Comparison of ENCODE assay signal across 17 cellular contexts in the genomic region with DNA sequence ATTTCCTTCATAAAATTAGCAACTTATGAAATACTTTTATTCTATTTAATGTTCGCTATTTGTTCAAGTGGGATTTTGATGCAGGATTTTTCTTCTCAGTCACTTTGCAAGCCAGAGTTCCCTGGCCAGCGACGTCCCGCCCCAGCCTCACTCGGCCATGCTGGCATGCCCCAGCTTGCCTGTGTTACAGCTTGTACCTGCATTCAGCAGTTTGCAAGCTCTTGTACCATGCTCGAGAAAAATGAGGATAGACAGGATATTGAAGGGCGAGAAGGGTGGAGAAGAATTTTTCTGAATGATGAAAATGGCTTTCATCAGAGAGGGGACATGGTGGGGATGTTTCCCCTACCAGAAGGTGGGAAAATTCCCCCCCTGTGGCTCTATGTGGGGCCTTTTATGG.
"Had no signal": no experiment of that assay in that cellular context is flagged by ENCODE, and none has a peak within 500 bp of the region (broad histone marks: within the 10 kb centered on the region; RNA-seq: fewer than 3 reads in every experiment).

No MANE protein-coding gene starts in this region.

- H3K27ac ChIP-seq: heart left ventricle, neutrophil, testis, transverse colon had no signal

- H3K27me3 ChIP-seq: heart left ventricle, neutrophil, testis, transverse colon had no signal

- H3K4me1 ChIP-seq: heart left ventricle, testis, transverse colon had no signal

- H3K9me3 ChIP-seq: neutrophil, testis, transverse colon had no signal

- H3K9me3 Mint-ChIP-seq: nephron; stimulated activated naive CD8-positive, alpha-beta T cell treated with anti-CD3 and anti-CD28 coated beads, Interleukin-15, amount 100 ng/mL, for 72 hours had no signal

- H3K36me3 ChIP-seq: heart left ventricle, neutrophil, transverse colon had no signal

- H3K27ac Mint-ChIP-seq: dendritic cell treated with granulocyte-macrophage colony-stimulating factor and Interleukin-4, amounts not matched to agents 40 ng/mL and 50 ng/mL, for 4 days; naive B cell; nephron; stimulated activated naive B cell treated with anti-CD40 and anti-IgM and Interleukin-4, amounts not matched to agents 10 μg/mL and 1 μg/mL and 100 μg/mL, for 72 hours; stimulated activated naive CD8-positive, alpha-beta T cell treated with anti-CD3 and anti-CD28 coated beads, Interleukin-15, amount 100 ng/mL, for 72 hours had no signal

- H3K4me1 Mint-ChIP-seq: naive B cell; nephron; stimulated activated naive B cell treated with anti-CD40 and anti-IgM and Interleukin-4, amounts not matched to agents 10 μg/mL and 1 μg/mL and 100 μg/mL, for 72 hours; stimulated activated naive CD8-positive, alpha-beta T cell treated with anti-CD3 and anti-CD28 coated beads, Interleukin-15, amount 100 ng/mL, for 72 hours had no signal

- H3K4me3 Mint-ChIP-seq: dendritic cell treated with granulocyte-macrophage colony-stimulating factor and Interleukin-4, amounts not matched to agents 40 ng/mL and 50 ng/mL, for 4 days; naive B cell; nephron; stimulated activated naive B cell treated with anti-CD40 and anti-IgM and Interleukin-4, amounts not matched to agents 10 μg/mL and 1 μg/mL and 100 μg/mL, for 72 hours; stimulated activated naive CD8-positive, alpha-beta T cell treated with anti-CD3 and anti-CD28 coated beads, Interleukin-15, amount 100 ng/mL, for 72 hours had no signal

- H3K36me3 Mint-ChIP-seq: naive B cell; stimulated activated naive B cell treated with anti-CD40 and anti-IgM and Interleukin-4, amounts not matched to agents 10 μg/mL and 1 μg/mL and 100 μg/mL, for 72 hours had no signal

- H3K4me3 ChIP-seq: heart left ventricle, lung, testis, transverse colon had no signal

- H3K27me3 Mint-ChIP-seq: dendritic cell treated with granulocyte-macrophage colony-stimulating factor and Interleukin-4, amounts not matched to agents 40 ng/mL and 50 ng/mL, for 4 days; naive B cell; stimulated activated naive B cell treated with anti-CD40 and anti-IgM and Interleukin-4, amounts not matched to agents 10 μg/mL and 1 μg/mL and 100 μg/mL, for 72 hours; stimulated activated naive CD8-positive, alpha-beta T cell treated with anti-CD3 and anti-CD28 coated beads, Interleukin-15, amount 100 ng/mL, for 72 hours had no signal

- DNase-seq: erythroblast; heart left ventricle; hippocampal formation; left colon; left ventricle myocardium superior; mesendoderm; naive B cell; stimulated activated CD4-positive, alpha-beta T cell treated with anti-CD3 and anti-CD28 coated beads, Interleukin-2, amount 100 ng/mL, for 24 hours; stimulated activated CD4-positive, alpha-beta T cell treated with anti-CD3 and anti-CD28 coated beads, Interleukin-4, amount 100 ng/mL, for 4 hours; stimulated activated naive B cell treated with anti-CD40 and anti-IgM and Interleukin-4, amounts not matched to agents 10 μg/mL and 1 μg/mL and 100 μg/mL, for 72 hours; stimulated activated naive CD8-positive, alpha-beta T cell treated with anti-CD3 and anti-CD28 coated beads, Interleukin-15, amount 100 ng/mL, for 72 hours; testis; transverse colon had no signal
